In genomic region chr6:28080631-28081485, GRCh38 we compare ENCODE assay signal across 1 cellular context.
A peak's percentile ranks its signal among the peaks of the same experiment; 100 is the strongest.
TF ChIP-seq lines count a peak whose summit lies in the region.

No MANE protein-coding gene starts in this region.

TF ChIP-seq in HepG2, 621 proteins besides CTCF, POLR2A, EP300 and RAD21 (continued from another document and continues in another):
- TF ChIP-seq SNAPC4 (CRISPR knock-in tag; IDR thresholded peaks at IDR 0.05), result peak; percentile 80
- TF ChIP-seq PCBP2 (optimal IDR thresholded peaks at IDR 0.05; ENCODE audit: low read depth, low read length, poor library complexity, severe bottlenecking), result no peak
- peak; percentile 97 for TF ChIP-seq DNMT3B (CRISPR knock-in tag; conservative IDR thresholded peaks at IDR 0.05)
- TF ChIP-seq STAT5B (CRISPR knock-in tag; IDR thresholded peaks at IDR 0.05), result no peak
- 0 out of 2 replicates have a peak, but pooled peaks have one; percentile 10 for TF ChIP-seq MAFF (IDR thresholded peaks at IDR 0.05; ENCODE audit: low read depth, low read length)
- peak; percentile 86 for TF ChIP-seq MIER2 (CRISPR knock-in tag; IDR thresholded peaks at IDR 0.05)
- TF ChIP-seq ZNF276 (CRISPR knock-in tag; IDR thresholded peaks at IDR 0.05; ENCODE audit: low read depth), result peak; percentile 88
- no peak for TF ChIP-seq ZNF609 (CRISPR knock-in tag; IDR thresholded peaks at IDR 0.05; ENCODE audit: borderline replicate concordance)
- peak; percentile 94 for TF ChIP-seq SALL1 (CRISPR knock-in tag; IDR thresholded peaks at IDR 0.05)
- TF ChIP-seq ZNF678 (CRISPR knock-in tag; IDR thresholded peaks at IDR 0.05), result peak; percentile 80; the same call in 1 of the 2 replicates
- TF ChIP-seq ZNF335 (CRISPR knock-in tag; IDR thresholded peaks at IDR 0.05), result peak; percentile 84
- peak; percentile 99 for TF ChIP-seq KMT2B (CRISPR knock-in tag; IDR thresholded peaks at IDR 0.05)
- no peak for TF ChIP-seq MEIS1 (CRISPR knock-in tag; IDR thresholded peaks at IDR 0.05; ENCODE audit: borderline replicate concordance)
- peak; percentile 92 for TF ChIP-seq ZBTB21 (CRISPR knock-in tag; IDR thresholded peaks at IDR 0.05)
- TF ChIP-seq ZNF737 (CRISPR knock-in tag; IDR thresholded peaks at IDR 0.05; ENCODE audit: borderline replicate concordance), result peak; percentile 98; the same call in 1 of the 2 replicates
- peak; percentile 48 for TF ChIP-seq ZBTB33 (CRISPR knock-in tag; IDR thresholded peaks at IDR 0.05)
- TF ChIP-seq ZNF251 (CRISPR knock-in tag; IDR thresholded peaks at IDR 0.05), result no peak
- peak; percentile 71 for TF ChIP-seq FOXO1 (CRISPR knock-in tag; IDR thresholded peaks at IDR 0.05)
- peak; percentile 83 for TF ChIP-seq TEAD3 (CRISPR knock-in tag; optimal IDR thresholded peaks at IDR 0.05; ENCODE audit: borderline replicate concordance)
- peak; percentile 91 for TF ChIP-seq ELF1 (CRISPR knock-in tag; IDR thresholded peaks at IDR 0.05)
- no peak for TF ChIP-seq ZNF569 (CRISPR knock-in tag; IDR thresholded peaks at IDR 0.05; ENCODE audit: borderline replicate concordance)
- TF ChIP-seq PREB (CRISPR knock-in tag; IDR thresholded peaks at IDR 0.05), result no peak
- no peak; the same call in 1 of the 2 replicates for TF ChIP-seq NFIC (IDR thresholded peaks at IDR 0.05; ENCODE audit: low read length)
- TF ChIP-seq ZNF468 (CRISPR knock-in tag; IDR thresholded peaks at IDR 0.05), result no peak
- TF ChIP-seq ATF3 (CRISPR knock-in tag; IDR thresholded peaks at IDR 0.05), result peak; percentile 56; the same call in 1 of the 2 replicates
- TF ChIP-seq TBL1XR1 (IDR thresholded peaks at IDR 0.05; ENCODE audit: borderline replicate concordance, low read length, partially characterized antibody), result peak; percentile 77
- peak; percentile 91 for TF ChIP-seq ZNF800 (CRISPR knock-in tag; IDR thresholded peaks at IDR 0.05)
- no peak for TF ChIP-seq THYN1 (CRISPR knock-in tag; IDR thresholded peaks at IDR 0.05; ENCODE audit: borderline replicate concordance, low read depth)
- TF ChIP-seq ZC3H13 (CRISPR knock-in tag; IDR thresholded peaks at IDR 0.05), result no peak; the same call in 1 of the 2 replicates
- peak in 1 of 2 experiments; percentile 76; a peak in 1 of 4 replicates for TF ChIP-seq ATF4 (CRISPR knock-in tag; IDR thresholded peaks at IDR 0.05)
- TF ChIP-seq WIZ (CRISPR knock-in tag; IDR thresholded peaks at IDR 0.05), result no peak; the same call in 1 of the 2 replicates
- TF ChIP-seq GLI4 (CRISPR knock-in tag; IDR thresholded peaks at IDR 0.05; ENCODE audit: borderline replicate concordance), result peak; percentile 95
- peak; percentile 90 for TF ChIP-seq DMAP1 (CRISPR knock-in tag; IDR thresholded peaks at IDR 0.05)
- peak; percentile 88 for TF ChIP-seq RFX5 (IDR thresholded peaks at IDR 0.05; ENCODE audit: low read depth, low read length)
- 0 out of 2 replicates have a peak, but pooled peaks have one; percentile 20 for TF ChIP-seq ZNF644 (CRISPR knock-in tag; IDR thresholded peaks at IDR 0.05; ENCODE audit: low read depth)
- no peak for TF ChIP-seq SP1 (IDR thresholded peaks at IDR 0.05)
- TF ChIP-seq SP1 (CRISPR knock-in tag; IDR thresholded peaks at IDR 0.05), result peak; percentile 90
- peak; percentile 73; the same call in 1 of the 2 replicates for TF ChIP-seq TFE3 (CRISPR knock-in tag; IDR thresholded peaks at IDR 0.05)
- TF ChIP-seq MXD3 (CRISPR knock-in tag; IDR thresholded peaks at IDR 0.05), result peak; percentile 61; the same call in 1 of the 2 replicates
- TF ChIP-seq ZNF20 (CRISPR knock-in tag; IDR thresholded peaks at IDR 0.05), result no peak
